In the genomic region with DNA sequence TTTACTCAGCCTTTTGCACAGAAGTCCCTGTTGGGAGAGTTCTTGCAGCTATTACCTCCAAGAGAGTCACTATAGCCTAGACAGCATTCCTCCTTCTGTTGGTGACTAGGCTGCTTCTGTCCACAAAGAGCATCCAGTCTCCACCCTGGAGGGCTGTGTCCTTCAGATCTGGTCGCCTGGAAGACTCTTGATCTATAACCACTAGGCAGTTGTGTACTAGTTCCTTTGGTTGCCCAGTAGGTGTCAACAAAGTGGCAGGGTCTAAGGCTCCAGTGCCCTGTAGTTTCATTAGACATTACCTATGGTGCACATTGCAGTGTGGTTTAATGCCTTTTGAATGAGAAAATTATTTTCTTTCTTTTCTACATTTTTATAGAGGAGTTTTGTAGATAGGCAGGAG, we compare ENCODE assay signal across 11 cellular contexts. TPM values are rescaled to one million over a fixed set of nuclear protein-coding genes. Genes with fewer than 3 reads are reported as not detected.
DNase-seq lines count a peak whose midpoint lies in the region; ATAC-seq and TF ChIP-seq lines count a peak whose summit lies in the region.
"Had no signal": no experiment of that assay in that cellular context is flagged by ENCODE, and none has a peak within 500 bp of the region (broad histone marks: within the 10 kb centered on the region; RNA-seq: fewer than 3 reads in every experiment).

No MANE protein-coding gene starts in this region.

- intact Hi-C loops in MCF 10A (cut with micrococcal nuclease): loop anchor here (1.0 to 5.0 kb wide), 3 partner anchors 79 to 417 kb away; a partner anchor contains a TSS
- intact Hi-C loops in breast epithelium (cut with DNase I; ENCODE audit: low total_unique reads): no loop called here
- intact Hi-C loops in transverse colon (cut with DNase I; ENCODE audit: low total_unique reads): no loop called here

- POLR2A ChIA-PET in MCF 10A (lab: Yijun Ruan, JAX): interaction anchor here (1.1 kb wide), 1 partner anchor 79 kb away, joined by 4 read pairs; a partner anchor contains a TSS

- in situ Hi-C loops in transverse colon (cut with MboI; ENCODE audit: low pct_ligation_motif_present in 1 of 4, low pct_unique_long_range_greater_than_20kb in 1 of 4, low sequenced_read_pairs in 3 of 4): no loop called here

- DNase-seq in MCF 10A (ENCODE audit: unreplicated experiment): peak; percentile 45
- no peak for DNase-seq in breast epithelium (ENCODE audit: low spot score in 2 of 2)
- DNase-seq in OCI-M1 (lab: John Stamatoyannopoulos, UW): peak; percentile 58
- peak; percentile 40 for DNase-seq in fibroblast of mammary gland (ENCODE audit: low read depth)
- no peak for DNase-seq in transverse colon
- DNase-seq: NCI-H1436 treated with DMSO at 0.1 percent for 48 hours, ovary had no signal

- 61% methylated on average over 1 of the region's 1 CpG; no CpG with 5 or more reads in 1 of the 2 donors for WGBS in transverse colon (ENCODE audit: low coverage in 1 of 2), 2 donors

- H3K4me1 ChIP-seq in breast epithelium (no peaks in the 10 kb centered on the region), transverse colon (peaks cover 7 to 13% (median 12%) of the 10 kb centered on the region in 4 donors)

- no peaks in the 10 kb centered on the region for H3K36me3 ChIP-seq in breast epithelium
- no peaks in the 10 kb centered on the region for H3K36me3 ChIP-seq in transverse colon
- H3K36me3 ChIP-seq: ovary had no signal

- no peaks in the 10 kb centered on the region for H3K36me3 Mint-ChIP-seq in MCF 10A (ENCODE audit: insufficient read depth, unreplicated experiment)
- H3K36me3 Mint-ChIP-seq: CD4-positive, CD25-positive, alpha-beta regulatory T cell had no signal

- H3K9me3 ChIP-seq in breast epithelium (no peaks in the 10 kb centered on the region), transverse colon (no peaks in the 10 kb centered on the region)
- H3K9me3 ChIP-seq: ovary had no signal

- CTCF ChIA-PET in MCF 10A (lab: Yijun Ruan, JAX): no interaction called here

- no peak for TF ChIP-seq EP300 in transverse colon (IDR thresholded peaks at IDR 0.05; ENCODE audit: low read depth)

- H3K27me3 Mint-ChIP-seq in MCF 10A (ENCODE audit: insufficient read depth, unreplicated experiment): no peaks in the 10 kb centered on the region

- H3K4me3 Mint-ChIP-seq in MCF 10A (ENCODE audit: unreplicated experiment): no peak overlapping the region
- H3K4me3 Mint-ChIP-seq: CD4-positive, CD25-positive, alpha-beta regulatory T cell had no signal

- H3K27ac Mint-ChIP-seq in MCF 10A (ENCODE audit: low read depth, unreplicated experiment): no peak overlapping the region
- H3K27ac Mint-ChIP-seq: CD4-positive, CD25-positive, alpha-beta regulatory T cell had no signal

- H3K4me3 ChIP-seq in breast epithelium (no peak overlapping the region), fibroblast of mammary gland (ENCODE audit: control insufficient read depth, low read depth, low read length) (no peak overlapping the region), transverse colon (no peak overlapping the region)
- H3K4me3 ChIP-seq: ovary had no signal

- BruUV-seq in MCF 10A (replicated peaks; lab: Mats Ljungman, UMichigan): no TSS peak

- no peak for ATAC-seq in GM18861 (IDR thresholded peaks at IDR 0.05; ENCODE audit: unreplicated experiment)
- no peak for ATAC-seq in HG03354 (IDR thresholded peaks at IDR 0.05; ENCODE audit: poor library complexity, severe bottlenecking, unreplicated experiment)
- no peak for ATAC-seq in HG02623 (IDR thresholded peaks at IDR 0.05; ENCODE audit: unreplicated experiment)

- H3K4me1 Mint-ChIP-seq in MCF 10A (ENCODE audit: insufficient read depth, unreplicated experiment): peaks cover 28% of the 10 kb centered on the region
- H3K4me1 Mint-ChIP-seq: CD4-positive, CD25-positive, alpha-beta regulatory T cell had no signal

- no peaks in the 10 kb centered on the region for H3K9me3 Mint-ChIP-seq in MCF 10A (ENCODE audit: unreplicated experiment)
- H3K9me3 Mint-ChIP-seq: CD4-positive, CD25-positive, alpha-beta regulatory T cell had no signal

- no peak for TF ChIP-seq POLR2A in breast epithelium (IDR thresholded peaks at IDR 0.05)
- no peak for TF ChIP-seq POLR2A in transverse colon (IDR thresholded peaks at IDR 0.05)

- peak; percentile 30 for TF ChIP-seq CTCF in MCF 10A (IDR thresholded peaks at IDR 0.05; ENCODE audit: unreplicated experiment)
- TF ChIP-seq CTCF in breast epithelium (IDR thresholded peaks at IDR 0.05): no peak
- TF ChIP-seq CTCF in fibroblast of mammary gland (conservative IDR thresholded peaks at IDR 0.05; ENCODE audit: control insufficient read depth, insufficient read depth, low read depth, low read length): peak; percentile 24
- TF ChIP-seq CTCF in transverse colon (IDR thresholded peaks at IDR 0.05): peak in 4 of 5 experiments; percentile 16 to 41 (median 36)

- H3K27me3 ChIP-seq in breast epithelium (no peaks in the 10 kb centered on the region), transverse colon (no peaks in the 10 kb centered on the region)
- H3K27me3 ChIP-seq: ovary had no signal

- H3K27ac ChIP-seq in breast epithelium (no peak overlapping the region), transverse colon (no peak overlapping the region)
- H3K27ac ChIP-seq: ovary had no signal

RNA-seq across cellular contexts. Expression of a gene that starts 11.3 kb away (rescaled TPM):
- total RNA-seq in MCF 10A (2022) (19.7 and 21.1 TPM in 2 replicates), breast epithelium (100 to 1,000 TPM in 1 of 3 donors, 10 to 100 TPM in 2; 25.9 to 259 (median 25.9) TPM), transverse colon (10 to 100 TPM; 43.0 to 72.7 (median 53.7) TPM)
- total RNA-seq: CD4-positive, CD25-positive, alpha-beta regulatory T cell had no signal

RNA-seq across cellular contexts. Expression of a gene that starts 51.7 kb away (rescaled TPM):
- total RNA-seq in MCF 10A (2022) (4.3 and 6.2 TPM in 2 replicates), breast epithelium (100 to 1,000 TPM in 1 of 3 donors, 10 to 100 TPM in 2; 24.1 to 214 (median 31.5) TPM), transverse colon (10 to 100 TPM in 3 of 4 donors, 1 to 10 TPM in 1; 3.0 to 20.5 (median 14.2) TPM)

Comparison
In these comparisons a context has a peak if more than half of its experiments do, and no peak if none do; other contexts are left out.
1. DNase-seq: peak in MCF 10A (single experiment), OCI-M1 (single experiment) and fibroblast of mammary gland (single experiment); none in breast epithelium (0 of 2) and transverse colon (single experiment).
2. CTCF ChIP-seq: peak in MCF 10A (single experiment), fibroblast of mammary gland (single experiment) and transverse colon (4 of 5); none in breast epithelium (0 of 3).